Comparison of ENCODE assay signal across 1 cellular context in genomic region chr19:2992333-2992732, GRCh38. TPM values are rescaled to one million over a fixed set of nuclear protein-coding genes. Genes with fewer than 3 reads are reported as not detected.
"Had no signal": no experiment of that assay in that cellular context is flagged by ENCODE, and none has a peak within 500 bp of the region (broad histone marks: within the 10 kb centered on the region; RNA-seq: fewer than 3 reads in every experiment).

No MANE protein-coding gene starts in this region.

RNA-seq across cellular contexts. Expression of gene TLE2, which starts 36.7 kb away (rescaled TPM):
- total RNA-seq: RPMI7951 had no signal
